In the genomic region with DNA sequence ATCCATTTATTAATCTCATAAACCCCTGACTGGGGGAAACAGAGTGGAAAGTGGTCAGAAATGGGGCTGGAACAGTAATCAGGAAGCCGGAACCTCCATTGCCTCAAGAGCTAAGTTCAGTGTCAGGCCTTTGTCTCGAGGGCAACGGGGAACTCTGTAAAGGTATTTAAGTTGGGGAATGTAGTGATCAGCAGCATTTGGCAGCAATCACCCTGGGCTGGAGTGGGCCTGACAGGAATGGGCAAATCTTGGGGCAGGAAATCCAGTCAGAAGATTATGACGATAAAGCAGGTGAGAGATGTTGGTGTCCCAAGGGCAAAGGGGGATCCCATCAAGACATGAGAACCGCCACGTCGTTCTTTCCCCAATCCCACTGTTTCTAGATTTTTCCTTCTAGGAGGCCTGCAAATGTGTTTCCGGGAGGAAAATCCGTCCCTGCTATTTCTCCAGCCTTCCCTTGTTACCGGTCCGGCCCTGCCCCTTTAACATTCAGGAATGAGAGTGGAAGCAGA, we compare ENCODE assay signal across 8 cellular contexts.
DNase-seq lines count a peak whose midpoint lies in the region; TF ChIP-seq lines count a peak whose summit lies in the region.

No MANE protein-coding gene starts in this region.

- H2BK12ac ChIP-seq in neuronal stem cell (ENCODE audit: low read length) = no peak overlapping the region

- no peak overlapping the region for H4K8ac ChIP-seq in neuronal stem cell (ENCODE audit: low read depth, low read length)

- H4K91ac ChIP-seq in neuronal stem cell (ENCODE audit: low read depth, low read length, poor library complexity) = no peak overlapping the region

- H3K23ac ChIP-seq in neuronal stem cell (ENCODE audit: low read depth, low read length, poor library complexity) = peak overlapping the region; percentile 82

- no peak overlapping the region for H2BK120ac ChIP-seq in neuronal stem cell (ENCODE audit: low read depth, low read length)

- H3K27ac Mint-ChIP-seq in endothelial cell (ENCODE audit: unreplicated experiment) = peak overlapping the region; percentile 96

- peak overlapping the region; percentile 57 for H3K4me2 ChIP-seq in neuronal stem cell (ENCODE audit: insufficient read depth, low read length, poor library complexity, severe bottlenecking)

- no peaks in the 10 kb centered on the region for H3K36me3 Mint-ChIP-seq in endothelial cell (ENCODE audit: low read depth, unreplicated experiment)

- H2BK15ac ChIP-seq in neuronal stem cell (ENCODE audit: low read length) = no peak overlapping the region

- no peaks in the 10 kb centered on the region for H3K9me3 ChIP-seq in HAP-1
- no peaks in the 10 kb centered on the region for H3K9me3 ChIP-seq in SJSA1 (replicated peaks)
- H3K9me3 ChIP-seq in neuronal stem cell (replicated peaks in 1 of 2; ENCODE audit: control insufficient read depth in 2 of 2, insufficient read depth in 1 of 2, low read depth in 1 of 2, low read length in 2 of 2) = no peaks in the 10 kb centered on the region

- no peaks in the 10 kb centered on the region for H3K79me1 ChIP-seq in neuronal stem cell (ENCODE audit: low read depth, low read length)

- H3K36me3 ChIP-seq in HAP-1 (replicated peaks) (no peaks in the 10 kb centered on the region), SJSA1 (no peaks in the 10 kb centered on the region), neuronal stem cell (replicated peaks in 1 of 2; ENCODE audit: control insufficient read depth in 2 of 2, insufficient read depth in 2 of 2, low read length in 2 of 2) (no peaks in the 10 kb centered on the region)

- peak overlapping the region; percentile 24 for H2AK5ac ChIP-seq in neuronal stem cell (ENCODE audit: low read depth, low read length)

- no peak overlapping the region for H3K4ac ChIP-seq in neuronal stem cell (ENCODE audit: low read length)

- H3K27me3 ChIP-seq in HAP-1 (ENCODE audit: low read depth) = no peaks in the 10 kb centered on the region
- H3K27me3 ChIP-seq in SJSA1 (replicated peaks) = no peaks in the 10 kb centered on the region
- H3K27me3 ChIP-seq in neuronal stem cell (ENCODE audit: control insufficient read depth in 3 of 3, insufficient read depth in 3 of 3, low read depth in 1 of 3, low read length in 3 of 3) = no peaks in the 10 kb centered on the region

- H3K9me3 Mint-ChIP-seq in endothelial cell (ENCODE audit: unreplicated experiment) = no peaks in the 10 kb centered on the region

- peak overlapping the region; percentile 94 for H3K18ac ChIP-seq in neuronal stem cell (ENCODE audit: low read length)

- H3K4me3 Mint-ChIP-seq in endothelial cell (ENCODE audit: unreplicated experiment) = peak overlapping the region; percentile 86

- H2BK5ac ChIP-seq in neuronal stem cell (ENCODE audit: low read length) = no peak overlapping the region

- H2AFZ ChIP-seq in neuronal stem cell (ENCODE audit: low read length) = peak overlapping the region; percentile 93

- in situ Hi-C loops in HAP-1 (cut with MboI; ENCODE audit: low sequenced_read_pairs) (no loop called here), ACHN (cut with HindIII; ENCODE audit: low pct_ligation_motif_present, low pct_unique_long_range_greater_than_20kb, low sequenced_read_pairs) (no loop called here), G401 (cut with HindIII; ENCODE audit: low sequenced_read_pairs) (no loop called here)

- H3K4me1 ChIP-seq in HAP-1 (peaks cover 7% of the 10 kb centered on the region), SJSA1 (replicated peaks) (peaks cover 20% of the 10 kb centered on the region), neuronal stem cell (ENCODE audit: control insufficient read depth in 2 of 2, insufficient read depth in 1 of 2, low read depth in 1 of 2, low read length in 2 of 2) (peaks cover 4 to 8% of the 10 kb centered on the region in 2 donors)

- no peak overlapping the region for H3K14ac ChIP-seq in neuronal stem cell (ENCODE audit: low read length)

- H3K4me3 ChIP-seq in HAP-1 = peak overlapping the region; percentile 37
- H3K4me3 ChIP-seq in SJSA1 = peak overlapping the region; percentile 42
- H3K4me3 ChIP-seq in neuronal stem cell (ENCODE audit: low read length in 2 of 2) = peak overlapping the region; percentile 81 to 86

- DNase-seq in HAP-1 (ENCODE audit: low spot score in 2 of 2) = no peak
- peak in 1 of 2 experiments; percentile 7 for DNase-seq in SJSA1 (ENCODE audit: low read depth in 1 of 2, low spot score in 2 of 2)
- no peak for DNase-seq in endothelial cell (ENCODE audit: low spot score)
- DNase-seq in neuronal stem cell (ENCODE audit: low spot score) = no peak
- DNase-seq in ACHN = no peak
- no peak for DNase-seq in G401 (ENCODE audit: low spot score)
- no peak for DNase-seq in NAMALWA (ENCODE audit: low spot score)
- DNase-seq in NCI-H2196 (lab: John Stamatoyannopoulos, UW; ENCODE audit: unreplicated experiment) = no peak

- no peak for TF ChIP-seq CTCF in endothelial cell (IDR thresholded peaks at IDR 0.05; ENCODE audit: unreplicated experiment)

- H3K9ac ChIP-seq in neuronal stem cell (ENCODE audit: low read depth, low read length, poor library complexity) = peak overlapping the region; percentile 84

- peak overlapping the region; percentile 86 for H3K27ac ChIP-seq in SJSA1
- peak overlapping the region; percentile 91 for H3K27ac ChIP-seq in neuronal stem cell (replicated peaks; ENCODE audit: low read length)

- peaks cover 2% of the 10 kb centered on the region for H3K27me3 Mint-ChIP-seq in endothelial cell (ENCODE audit: unreplicated experiment)

- peaks cover 14% of the 10 kb centered on the region for H3K4me1 Mint-ChIP-seq in endothelial cell (ENCODE audit: unreplicated experiment)

- no CpG with 5 or more reads among the region's 11 CpGs for WGBS in neuronal stem cell (ENCODE audit: extremely low coverage in 2 of 2, insufficient read length in 2 of 2, insufficient replicate concordance in 1 of 2), 2 donors
